In the genomic region with DNA sequence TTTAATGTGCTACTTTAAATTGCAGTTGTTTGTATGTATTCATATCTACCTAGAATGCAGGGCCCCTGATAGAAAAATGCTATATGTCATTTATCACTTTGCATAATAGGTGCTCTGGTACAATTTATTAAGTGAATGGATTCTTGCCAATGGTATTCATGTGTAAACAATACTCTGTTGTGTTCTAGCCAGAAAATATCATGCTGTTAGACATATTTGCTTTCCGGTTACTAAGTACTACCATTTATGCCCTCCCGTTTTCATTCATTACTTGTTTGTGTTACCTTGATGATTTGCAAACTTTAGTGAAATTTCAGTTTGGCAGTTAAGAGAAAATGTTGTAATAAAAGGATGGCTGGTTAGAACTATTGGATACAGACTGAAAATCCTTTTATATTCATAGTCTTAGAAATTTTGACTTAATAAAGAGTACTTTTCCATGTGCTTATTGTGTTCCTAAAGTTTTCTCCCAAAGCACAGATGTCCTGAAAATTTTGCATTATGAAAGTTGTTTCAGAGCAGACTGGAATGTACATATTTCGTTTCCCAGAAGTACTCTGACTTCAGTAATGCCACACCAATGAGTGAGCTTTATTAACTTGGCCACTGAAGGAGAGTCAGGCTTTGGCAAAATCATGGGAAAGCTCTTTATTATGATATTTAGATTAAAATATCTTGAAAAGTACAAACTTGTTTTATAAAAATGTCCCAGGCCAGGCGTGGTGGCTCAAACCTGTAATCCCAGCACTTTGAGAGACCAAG, we compare ENCODE assay signal across 22 cellular contexts. TPM values are rescaled to one million over a fixed set of nuclear protein-coding genes. Genes with fewer than 3 reads are reported as not detected.
DNase-seq lines count a peak whose midpoint lies in the region; ATAC-seq and TF ChIP-seq lines count a peak whose summit lies in the region.
"Had no signal": no experiment of that assay in that cellular context is flagged by ENCODE, and none has a peak within 500 bp of the region (broad histone marks: within the 10 kb centered on the region; RNA-seq: fewer than 3 reads in every experiment).

No MANE protein-coding gene starts in this region.

- no peaks in the 10 kb centered on the region for H3F3A ChIP-seq in MM.1S (ENCODE audit: insufficient read depth, low read length)

- dilution Hi-C loops in IMR-90 (cut with HindIII; ENCODE audit: low sequenced_read_pairs, unreplicated experiment) = no loop called here

- no peak overlapping the region for H2AFZ ChIP-seq in IMR-90 (replicated peaks; ENCODE audit: low read length, poor library complexity)
- no peak overlapping the region for H2AFZ ChIP-seq in mesenchymal stem cell (ENCODE audit: low read depth, low read length)
- no peak overlapping the region for H2AFZ ChIP-seq in MM.1S (ENCODE audit: low read length)

- H3K79me2 ChIP-seq in MM.1S (ENCODE audit: low read length) = no peaks in the 10 kb centered on the region

- TF ChIP-seq RAD21 in IMR-90 (IDR thresholded peaks at IDR 0.05; ENCODE audit: low read length) = no peak

- intact Hi-C loops in IMR-90 (cut with micrococcal nuclease) = loop anchor here (5.0 kb wide), 2 partner anchors 244 to 1029 kb away; a partner anchor contains a TSS

- in situ Hi-C loops in IMR-90 (cut with MboI; ENCODE audit: low sequenced_read_pairs) = no loop called here

- H3K56ac ChIP-seq in IMR-90 (ENCODE audit: extremely low read depth, insufficient read depth, low read length) = no peak overlapping the region

- H3K9me2 ChIP-seq in MM.1S (replicated peaks; ENCODE audit: insufficient read depth, low read length) = no peaks in the 10 kb centered on the region

- DNase-seq in IMR-90 = peak; percentile 4
- peak; percentile 59 for DNase-seq in NCI-H2029 (lab: John Stamatoyannopoulos, UW)
- peak; percentile 38 for DNase-seq in amniotic epithelial cell (ENCODE audit: low read depth)
- no peak for DNase-seq in mesenchymal stem cell
- no peak for DNase-seq in epidermal melanocyte (ENCODE audit: insufficient read length, low spot score)
- DNase-seq in MM.1S = no peak
- DNase-seq: activated B cell treated with CpG ODN at 0.5 μM for 24 hours; activated naive CD8-positive, alpha-beta T cell treated with anti-CD3 and anti-CD28 coated beads, Interleukin-2, amount 50 U/mL, for 24 hours; DMS 273 treated with DMSO at 0.1 percent for 48 hours; effector memory CD8-positive, alpha-beta T cell; foreskin fibroblast; hippocampal formation; mesendoderm; natural killer cell; NCI-H510A; SIG-M5; stimulated activated CD4-positive, alpha-beta T cell treated with anti-CD3 and anti-CD28 coated beads, Interleukin-12 subunit alpha, Interleukin-12 subunit beta, amount 100 ng/mL, for 4 hours; T-helper 17 cell had no signal

- no peak overlapping the region for H3K18ac ChIP-seq in IMR-90 (ENCODE audit: low read depth, low read length)
- H3K18ac ChIP-seq in mesenchymal stem cell (ENCODE audit: low read depth in 1 of 2, low read length in 2 of 2) = no peak overlapping the region

- H2BK120ac ChIP-seq in IMR-90 (ENCODE audit: low read depth, low read length) (no peak overlapping the region), mesenchymal stem cell (ENCODE audit: low read depth, low read length) (no peak overlapping the region)

- H3K23ac ChIP-seq in IMR-90 (ENCODE audit: low read depth, low read length) (no peak overlapping the region), mesenchymal stem cell (ENCODE audit: low read length in 2 of 2) (no peak overlapping the region)

- BruUV-seq in IMR-90 (replicated peaks; lab: Mats Ljungman, UMichigan) = no TSS peak

- H4K8ac ChIP-seq in IMR-90 (ENCODE audit: low read depth in 2 of 2, low read length in 2 of 2) (no peak overlapping the region), mesenchymal stem cell (ENCODE audit: low read length) (no peak overlapping the region)

- H3K27ac ChIP-seq in IMR-90 (ENCODE audit: insufficient read depth, low read length) = no peak overlapping the region
- no peak overlapping the region for H3K27ac ChIP-seq in mesenchymal stem cell (ENCODE audit: low read length, poor library complexity, severe bottlenecking)
- no peak overlapping the region for H3K27ac ChIP-seq in MM.1S (ENCODE audit: low read length)
- H3K27ac ChIP-seq: BLaER1 had no signal

- H3K4me3 ChIP-seq in IMR-90 (ENCODE audit: insufficient read depth, low read depth, low read length) (no peak overlapping the region), mesenchymal stem cell (ENCODE audit: insufficient read depth in 1 of 2, low read depth in 1 of 2, low read length in 2 of 2) (no peak overlapping the region), MM.1S (ENCODE audit: low read length) (no peak overlapping the region)
- H3K4me3 ChIP-seq: BLaER1, thoracic aorta had no signal

- no CpG with 5 or more reads among the region's 4 CpGs for WGBS in IMR-90 (ENCODE audit: extremely low coverage in 2 of 2, insufficient read length in 1 of 2), 2 experiments
- 75% methylated on average over 2 of the region's 4 CpGs for WGBS in mesenchymal stem cell

- H3K9ac ChIP-seq in IMR-90 (ENCODE audit: low read depth, low read length) (no peak overlapping the region), mesenchymal stem cell (ENCODE audit: low read length) (peak overlapping the region; percentile 13), MM.1S (ENCODE audit: low read length) (no peak overlapping the region)
- H3K9ac ChIP-seq: BLaER1 had no signal

- H3K4me1 ChIP-seq in IMR-90 (ENCODE audit: control insufficient read depth, insufficient read depth, low read length) = no peaks in the 10 kb centered on the region; the same call in 1 of the 2 replicates
- H3K4me1 ChIP-seq in mesenchymal stem cell (ENCODE audit: control insufficient read depth, insufficient read depth, low read depth, low read length) = no peaks in the 10 kb centered on the region
- no peaks in the 10 kb centered on the region for H3K4me1 ChIP-seq in MM.1S (ENCODE audit: low read length)
- H3K4me1 ChIP-seq: BLaER1 had no signal

- POLR2A ChIA-PET in IMR-90 (lab: Charles Lee; ENCODE audit: unreplicated experiment) = no interaction called here

- H4K91ac ChIP-seq in IMR-90 (ENCODE audit: insufficient read depth, low read depth, low read length) (no peak overlapping the region), mesenchymal stem cell (ENCODE audit: low read length) (no peak overlapping the region)

- ATAC-seq in IMR-90 (ENCODE audit: low read depth) (peak; percentile 37; the same call in 1 of the 2 replicates), GM18517 (IDR thresholded peaks at IDR 0.05; ENCODE audit: unreplicated experiment) (no peak)
- ATAC-seq: activated naive CD8-positive, alpha-beta T cell treated with anti-CD3 and anti-CD28 coated beads, Interleukin-2, amount 50 U/mL, for 24 hours; activated T-helper 17 cell treated with anti-CD3 and anti-CD28 coated beads, Interleukin-2, amount 50 U/mL, for 72 hours; effector memory CD8-positive, alpha-beta T cell; natural killer cell; T-helper 17 cell had no signal

- H2BK5ac ChIP-seq in IMR-90 (ENCODE audit: low read depth, low read length, poor library complexity, severe bottlenecking) = no peak overlapping the region
- H2BK5ac ChIP-seq in mesenchymal stem cell (ENCODE audit: low read depth, low read length, poor library complexity, severe bottlenecking) = no peak overlapping the region

- no peak overlapping the region for H3K14ac ChIP-seq in IMR-90 (replicated peaks; ENCODE audit: low read depth, low read length)
- H3K14ac ChIP-seq in mesenchymal stem cell (ENCODE audit: low read length in 2 of 2) = no peak overlapping the region

- H2AK5ac ChIP-seq in IMR-90 (ENCODE audit: low read depth, low read length) (no peak overlapping the region), mesenchymal stem cell (ENCODE audit: low read length, severe bottlenecking) (no peak overlapping the region)

- no peaks in the 10 kb centered on the region for H3K27me3 ChIP-seq in IMR-90 (ENCODE audit: control insufficient read depth, insufficient read depth, low read length)
- no peaks in the 10 kb centered on the region for H3K27me3 ChIP-seq in mesenchymal stem cell (ENCODE audit: control insufficient read depth in 1 of 2, insufficient read depth in 1 of 2, low read length in 2 of 2)
- no peaks in the 10 kb centered on the region for H3K27me3 ChIP-seq in MM.1S (replicated peaks; ENCODE audit: insufficient read depth, low read length)
- H3K27me3 ChIP-seq: BLaER1 had no signal

- H2BK12ac ChIP-seq in mesenchymal stem cell (ENCODE audit: low read length in 2 of 2) = no peak overlapping the region

- no peak overlapping the region for H3K4ac ChIP-seq in IMR-90 (ENCODE audit: low read depth, low read length)
- no peak overlapping the region for H3K4ac ChIP-seq in mesenchymal stem cell (ENCODE audit: low read depth in 1 of 2, low read length in 2 of 2)

- no peak for TF ChIP-seq CTCF in IMR-90 (conservative IDR thresholded peaks at IDR 0.05; ENCODE audit: low read depth, low read length)
- TF ChIP-seq CTCF in MM.1S (IDR thresholded peaks at IDR 0.05; ENCODE audit: low read length) = no peak

- H4K5ac ChIP-seq in IMR-90 (ENCODE audit: low read depth, low read length) = no peak overlapping the region

- H2AK9ac ChIP-seq in IMR-90 (replicated peaks; ENCODE audit: low read depth, low read length, poor library complexity) = no peak overlapping the region

- H2BK20ac ChIP-seq in IMR-90 (ENCODE audit: low read depth, low read length) = no peak overlapping the region

- H2BK15ac ChIP-seq in IMR-90 (ENCODE audit: low read depth, low read length) (no peak overlapping the region), mesenchymal stem cell (ENCODE audit: low read depth, poor library complexity, severe bottlenecking) (no peak overlapping the region)

- no peaks in the 10 kb centered on the region; the same call in 1 of the 2 replicates for H3K9me1 ChIP-seq in IMR-90 (ENCODE audit: insufficient read depth, low read length)

- no peak overlapping the region for H3K4me2 ChIP-seq in IMR-90 (ENCODE audit: low read depth, low read length)
- H3K4me2 ChIP-seq in mesenchymal stem cell (ENCODE audit: low read length, poor library complexity, severe bottlenecking) = no peak overlapping the region
- H3K4me2 ChIP-seq in MM.1S (ENCODE audit: low read depth, low read length) = no peak overlapping the region
- H3K4me2 ChIP-seq: BLaER1 had no signal

- no peaks in the 10 kb centered on the region for H3K9me3 ChIP-seq in IMR-90 (ENCODE audit: control insufficient read depth, insufficient read depth, low read length)
- H3K9me3 ChIP-seq in mesenchymal stem cell (ENCODE audit: control insufficient read depth, low read length) = no peaks in the 10 kb centered on the region
- H3K9me3 ChIP-seq in MM.1S (replicated peaks; ENCODE audit: insufficient read depth, low read length) = no peaks in the 10 kb centered on the region
- H3K9me3 ChIP-seq: thoracic aorta had no signal

- H3K79me1 ChIP-seq in IMR-90 (ENCODE audit: low read depth in 1 of 2, low read length in 2 of 2) (peaks cover 6 to 9% of the 10 kb centered on the region in 2 experiments; a peak in 3 of 4 replicates), mesenchymal stem cell (replicated peaks; ENCODE audit: low read length, poor library complexity, severe bottlenecking) (peaks cover 12% of the 10 kb centered on the region)

- CTCF ChIA-PET in IMR-90 (lab: Yijun Ruan, JAX) = no interaction called here

- H4K20me1 ChIP-seq in IMR-90 (ENCODE audit: insufficient read depth, low read length) = no peaks in the 10 kb centered on the region; the same call in 1 of the 2 replicates
- no peaks in the 10 kb centered on the region for H4K20me1 ChIP-seq in MM.1S (ENCODE audit: insufficient read depth, low read length)

- TF ChIP-seq POLR2A in IMR-90 (IDR thresholded peaks at IDR 0.05; ENCODE audit: low read depth, low read length) = no peak

- H3K36me3 ChIP-seq in IMR-90 (ENCODE audit: control insufficient read depth, insufficient read depth, low read length) (peaks cover 25% of the 10 kb centered on the region), mesenchymal stem cell (ENCODE audit: control insufficient read depth in 1 of 2, insufficient read depth in 2 of 2, low read depth in 1 of 2, low read length in 2 of 2) (peaks cover 29 to 61% of the 10 kb centered on the region in 2 experiments), MM.1S (replicated peaks; ENCODE audit: insufficient read depth, low read length) (peaks cover 3% of the 10 kb centered on the region; the same call in 1 of the 2 replicates)

RNA-seq across cellular contexts. Expression of a gene that starts 31.5 kb away (rescaled TPM):
- 17.7 and 38.3 TPM in 2 replicates for total RNA-seq in IMR-90 (2012; rRNA removed)
- 13.6 and 18.9 TPM in 2 replicates for polyA plus RNA-seq in IMR-90 (2012; rRNA removed)
- polyA plus RNA-seq in IMR-90 (2012; cell fraction: cytosol; rRNA removed) = 1.9 and 3.7 TPM in 2 replicates
- polyA plus RNA-seq in IMR-90 (2012; cell fraction: nucleus; rRNA removed; ENCODE audit: low replicate concordance) = 0.61 and 6.6 TPM in 2 replicates
- polyA plus RNA-seq in mesenchymal stem cell (2013, experiment 1 of 2) = 40.4 TPM
- 40.6 TPM for polyA plus RNA-seq in mesenchymal stem cell (2013, experiment 2 of 2)

RNA-seq across cellular contexts. Expression of a gene that starts 54.8 kb away (rescaled TPM):
- total RNA-seq in IMR-90 (2012; rRNA removed) = 10.4 and 42.5 TPM in 2 replicates
- 32.5 and 40.5 TPM in 2 replicates for polyA plus RNA-seq in IMR-90 (2012; rRNA removed)
- 4.0 and 10.3 TPM in 2 replicates for polyA plus RNA-seq in IMR-90 (2012; cell fraction: cytosol; rRNA removed)
- polyA plus RNA-seq in IMR-90 (2012; cell fraction: nucleus; rRNA removed; ENCODE audit: low replicate concordance) = 0.53 and 4.8 TPM in 2 replicates
- polyA plus RNA-seq in mesenchymal stem cell (2013, experiment 1 of 2) = 113 TPM
- polyA plus RNA-seq in mesenchymal stem cell (2013, experiment 2 of 2) = 116 TPM

Comparison
In these comparisons a context has a peak if more than half of its experiments do, and no peak if none do; other contexts are left out.
1. DNase-seq: peak in IMR-90 (single experiment), NCI-H2029 (single experiment) and amniotic epithelial cell (single experiment); none in mesenchymal stem cell (single experiment), epidermal melanocyte (single experiment) and MM.1S (single experiment).